Comparison of ENCODE assay signal across 21 cellular contexts in the genomic region with DNA sequence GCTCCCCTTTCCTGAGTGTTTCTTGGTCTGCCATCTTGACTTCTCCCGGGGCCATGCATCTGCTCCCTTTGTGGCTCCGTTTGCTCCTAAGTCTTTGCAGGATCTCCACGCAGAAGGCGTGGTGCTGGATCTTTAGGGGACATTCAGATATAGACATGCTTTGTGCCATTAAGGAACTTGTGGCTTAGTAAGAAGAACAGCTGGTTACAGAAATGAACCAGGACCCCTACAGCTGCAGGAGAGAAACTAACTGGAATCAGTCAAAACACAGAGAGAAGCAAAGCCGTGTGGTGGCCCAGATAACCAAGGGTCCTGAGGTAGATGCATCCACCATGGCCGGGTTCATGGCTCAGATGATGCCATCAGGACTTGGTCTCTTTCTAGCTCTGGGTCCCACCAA.
"Had no signal": no experiment of that assay in that cellular context is flagged by ENCODE, and none has a peak within 500 bp of the region (broad histone marks: within the 10 kb centered on the region; RNA-seq: fewer than 3 reads in every experiment).

No MANE protein-coding gene starts in this region.

- H3K27me3 ChIP-seq: ascending aorta, body of pancreas had no signal

- H3K27ac ChIP-seq: ascending aorta, coronary artery had no signal

- H3K4me3 ChIP-seq: ascending aorta, body of pancreas, coronary artery had no signal

- DNase-seq: activated B cell treated with CpG ODN at 0.5 μM for 24 hours; activated CD4-positive, alpha-beta T cell treated with anti-CD3 and anti-CD28 coated beads for 1 hour; activated CD4-positive, alpha-beta T cell treated with anti-CD3 and anti-CD28 coated beads, Interleukin-2, amount 10 ng/mL, durations not matched to agents 24 days and 14 days; activated CD4-positive, alpha-beta T cell treated with anti-CD3 and anti-CD28 coated beads, Interleukin-2, amount 50 U/mL, for 48 hours; activated naive CD4-positive, alpha-beta T cell; activated T-cell treated with anti-CD3 and anti-CD28 coated beads for 4 hours; activated T-cell treated with anti-CD3 and anti-CD28 coated beads, Interleukin-2, amount 50 U/mL, for 72 hours; amniotic stem cell; central memory CD4-positive, alpha-beta T cell; NCI-H1105; NCI-H1436; NCI-H187; NCI-H2081; NCI-H446; NCI-H524; SIG-M5; T-helper 17 cell; T1000 had no signal

- ATAC-seq: activated T-cell treated with anti-CD3 and anti-CD28 coated beads, Interleukin-2, amount 50 U/mL, for 72 hours; T-helper 17 cell had no signal

- H3K36me3 ChIP-seq: ascending aorta had no signal

- H3K9me3 ChIP-seq: ascending aorta, body of pancreas had no signal
